ENCODE assay signal across 9 cellular contexts in the genomic region with DNA sequence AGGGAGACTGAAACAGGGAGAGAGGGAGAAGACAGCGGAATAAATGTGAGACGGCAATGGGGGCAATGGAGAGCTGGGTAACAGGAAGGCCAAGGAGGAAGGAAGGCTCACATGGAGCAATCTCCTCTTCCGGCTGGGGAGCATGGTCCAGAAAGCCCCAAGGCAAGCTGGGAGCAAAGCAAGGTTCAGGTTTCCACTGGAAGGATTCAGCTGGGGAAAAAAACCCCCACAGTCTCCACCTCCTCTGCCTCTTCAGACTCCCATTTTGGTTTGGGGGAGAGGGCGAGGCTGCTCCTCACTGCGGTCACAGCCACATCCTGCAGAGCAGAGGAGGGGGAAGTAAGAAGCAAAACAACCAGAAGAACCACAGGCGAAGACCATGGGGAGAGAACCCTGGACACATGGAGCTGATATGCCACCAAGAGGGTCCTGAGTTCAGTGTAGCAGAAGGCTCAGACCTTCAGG.
DNase-seq lines count a peak whose midpoint lies in the region; ATAC-seq and FAIRE-seq lines count a peak whose summit lies in the region.
"Had no signal": no experiment of that assay in that cellular context is flagged by ENCODE, and none has a peak within 500 bp of the region (broad histone marks: within the 10 kb centered on the region; RNA-seq: fewer than 3 reads in every experiment).

No MANE protein-coding gene starts in this region.

- peaks cover 19% of the 10 kb centered on the region for H3K36me3 ChIP-seq in BLaER1

- H3K36me3 Mint-ChIP-seq in memory B cell = peaks cover 13% of the 10 kb centered on the region

- no peaks in the 10 kb centered on the region for H3K9me3 Mint-ChIP-seq in memory B cell

- peak; percentile 71 to 72 for DNase-seq in NOMO-1 (lab: John Stamatoyannopoulos, UW; ENCODE audit: unreplicated experiment in 2 of 2)
- peak; percentile 57 for DNase-seq in activated T-helper 1 cell treated with Interleukin-2 at 50 U/mL for 16 hours (ENCODE audit: low read depth)
- DNase-seq in memory B cell (ENCODE audit: low spot score in 2 of 2) = no peak
- no peak for DNase-seq in NCI-H526 treated with DMSO at 0.1 percent for 48 hours (lab: John Stamatoyannopoulos, UW)
- no peak for DNase-seq in DMS153 (lab: John Stamatoyannopoulos, UW)
- DNase-seq in urothelium cell line (ENCODE audit: low spot score) = no peak

- H3K27ac ChIP-seq in BLaER1 = peak overlapping the region; percentile 86

- H4K20me1 ChIP-seq in BLaER1 = no peaks in the 10 kb centered on the region

- H3K4me1 Mint-ChIP-seq in memory B cell = peaks cover 26% of the 10 kb centered on the region

- peak overlapping the region; percentile 84 for H3K27ac Mint-ChIP-seq in memory B cell

- peak overlapping the region; percentile 99 for H3K4me3 Mint-ChIP-seq in memory B cell

- no peaks in the 10 kb centered on the region for H3K27me3 Mint-ChIP-seq in memory B cell

- H3K4me1 ChIP-seq in BLaER1 = peaks cover 59% of the 10 kb centered on the region

- no peaks in the 10 kb centered on the region for H3K9me3 ChIP-seq in BLaER1

- H3K4me2 ChIP-seq in BLaER1 = peak overlapping the region; percentile 95

- ATAC-seq in memory B cell (ENCODE audit: low read depth) (no peak), HG02610 (IDR thresholded peaks at IDR 0.05; ENCODE audit: unreplicated experiment) (no peak)

- no peaks in the 10 kb centered on the region for H3K27me3 ChIP-seq in BLaER1

- H3K9ac ChIP-seq in BLaER1 = peak overlapping the region; percentile 79

- peak overlapping the region; percentile 71 for H3K4me3 ChIP-seq in BLaER1

- FAIRE-seq in urothelium cell line (lab: Jason Lieb, UNC) = no peak
- FAIRE-seq: endothelial cell of umbilical vein had no signal

Comparison
In these comparisons a context has a peak if more than half of its experiments do, and no peak if none do; other contexts are left out.
1. DNase-seq: peak in NOMO-1 (2 of 2) and activated T-helper 1 cell treated with Interleukin-2 at 50 U/mL for 16 hours (single experiment); none in memory B cell (0 of 2), NCI-H526 treated with DMSO at 0.1 percent for 48 hours (single experiment), DMS153 (single experiment) and urothelium cell line (single experiment).